In the genomic region with DNA sequence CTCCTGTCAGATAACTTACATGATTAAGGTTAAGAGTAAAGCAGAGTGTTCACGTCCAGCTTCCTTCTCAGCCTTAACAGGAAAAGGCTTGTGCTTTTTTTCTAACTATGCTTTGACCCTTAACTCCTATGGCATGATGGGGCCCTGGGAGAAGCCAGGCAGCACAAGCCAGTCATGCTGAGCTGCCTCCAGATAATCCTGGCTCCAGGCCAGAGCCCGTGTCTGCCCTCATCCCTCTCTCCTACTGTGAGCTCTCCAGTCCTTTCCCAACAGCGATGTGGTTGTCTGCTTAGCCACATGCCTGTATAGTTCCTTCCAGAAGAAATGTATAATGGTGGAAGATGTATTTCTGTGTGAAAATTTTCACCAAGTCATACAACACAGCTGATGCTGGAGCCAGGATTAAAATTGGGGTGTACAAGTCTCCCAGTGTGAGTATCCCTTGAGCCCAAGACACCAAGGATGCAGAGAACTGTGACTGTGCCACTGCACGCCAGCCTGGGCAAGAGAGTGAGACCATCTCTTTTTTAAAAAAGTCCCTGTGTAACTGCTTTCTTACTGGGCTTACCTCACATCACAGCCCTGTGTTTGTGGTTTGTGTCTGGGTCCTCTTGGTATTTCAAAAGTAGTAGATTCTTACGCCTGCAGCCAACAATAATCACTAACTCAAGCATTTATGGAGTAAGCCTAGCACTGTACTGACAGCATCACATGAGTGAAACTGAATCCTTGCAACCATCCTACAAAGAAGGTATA, we compare ENCODE assay signal across 1 cellular context.
TF ChIP-seq lines count a peak whose summit lies in the region.

No MANE protein-coding gene starts in this region.

TF ChIP-seq in GM12878, 131 proteins besides CTCF, POLR2A, EP300 and RAD21:
- TF ChIP-seq SMAD1 (IDR thresholded peaks at IDR 0.05; ENCODE audit: low read depth, partially characterized antibody) = no peak
- TF ChIP-seq, protein P1, sequence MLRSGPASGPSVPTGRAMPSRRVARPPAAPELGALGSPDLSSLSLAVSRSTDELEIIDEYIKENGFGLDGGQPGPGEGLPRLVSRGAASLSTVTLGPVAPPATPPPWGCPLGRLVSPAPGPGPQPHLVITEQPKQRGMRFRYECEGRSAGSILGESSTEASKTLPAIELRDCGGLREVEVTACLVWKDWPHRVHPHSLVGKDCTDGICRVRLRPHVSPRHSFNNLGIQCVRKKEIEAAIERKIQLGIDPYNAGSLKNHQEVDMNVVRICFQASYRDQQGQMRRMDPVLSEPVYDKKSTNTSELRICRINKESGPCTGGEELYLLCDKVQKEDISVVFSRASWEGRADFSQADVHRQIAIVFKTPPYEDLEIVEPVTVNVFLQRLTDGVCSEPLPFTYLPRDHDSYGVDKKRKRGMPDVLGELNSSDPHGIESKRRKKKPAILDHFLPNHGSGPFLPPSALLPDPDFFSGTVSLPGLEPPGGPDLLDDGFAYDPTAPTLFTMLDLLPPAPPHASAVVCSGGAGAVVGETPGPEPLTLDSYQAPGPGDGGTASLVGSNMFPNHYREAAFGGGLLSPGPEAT (IDR thresholded peaks at IDR 0.05; ENCODE audit: low read depth) = 0 out of 2 replicates have a peak, but pooled peaks have one; percentile 16
- TF ChIP-seq, protein P2, sequence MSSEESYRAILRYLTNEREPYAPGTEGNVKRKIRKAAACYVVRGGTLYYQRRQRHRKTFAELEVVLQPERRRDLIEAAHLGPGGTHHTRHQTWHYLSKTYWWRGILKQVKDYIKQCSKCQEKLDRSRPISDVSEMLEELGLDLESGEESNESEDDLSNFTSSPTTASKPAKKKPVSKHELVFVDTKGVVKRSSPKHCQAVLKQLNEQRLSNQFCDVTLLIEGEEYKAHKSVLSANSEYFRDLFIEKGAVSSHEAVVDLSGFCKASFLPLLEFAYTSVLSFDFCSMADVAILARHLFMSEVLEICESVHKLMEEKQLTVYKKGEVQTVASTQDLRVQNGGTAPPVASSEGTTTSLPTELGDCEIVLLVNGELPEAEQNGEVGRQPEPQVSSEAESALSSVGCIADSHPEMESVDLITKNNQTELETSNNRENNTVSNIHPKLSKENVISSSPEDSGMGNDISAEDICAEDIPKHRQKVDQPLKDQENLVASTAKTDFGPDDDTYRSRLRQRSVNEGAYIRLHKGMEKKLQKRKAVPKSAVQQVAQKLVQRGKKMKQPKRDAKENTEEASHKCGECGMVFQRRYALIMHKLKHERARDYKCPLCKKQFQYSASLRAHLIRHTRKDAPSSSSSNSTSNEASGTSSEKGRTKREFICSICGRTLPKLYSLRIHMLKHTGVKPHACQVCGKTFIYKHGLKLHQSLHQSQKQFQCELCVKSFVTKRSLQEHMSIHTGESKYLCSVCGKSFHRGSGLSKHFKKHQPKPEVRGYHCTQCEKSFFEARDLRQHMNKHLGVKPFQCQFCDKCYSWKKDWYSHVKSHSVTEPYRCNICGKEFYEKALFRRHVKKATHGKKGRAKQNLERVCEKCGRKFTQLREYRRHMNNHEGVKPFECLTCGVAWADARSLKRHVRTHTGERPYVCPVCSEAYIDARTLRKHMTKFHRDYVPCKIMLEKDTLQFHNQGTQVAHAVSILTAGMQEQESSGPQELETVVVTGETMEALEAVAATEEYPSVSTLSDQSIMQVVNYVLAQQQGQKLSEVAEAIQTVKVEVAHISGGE (CRISPR knock-in tag; IDR thresholded peaks at IDR 0.05) = no peak
- TF ChIP-seq, protein P3, sequence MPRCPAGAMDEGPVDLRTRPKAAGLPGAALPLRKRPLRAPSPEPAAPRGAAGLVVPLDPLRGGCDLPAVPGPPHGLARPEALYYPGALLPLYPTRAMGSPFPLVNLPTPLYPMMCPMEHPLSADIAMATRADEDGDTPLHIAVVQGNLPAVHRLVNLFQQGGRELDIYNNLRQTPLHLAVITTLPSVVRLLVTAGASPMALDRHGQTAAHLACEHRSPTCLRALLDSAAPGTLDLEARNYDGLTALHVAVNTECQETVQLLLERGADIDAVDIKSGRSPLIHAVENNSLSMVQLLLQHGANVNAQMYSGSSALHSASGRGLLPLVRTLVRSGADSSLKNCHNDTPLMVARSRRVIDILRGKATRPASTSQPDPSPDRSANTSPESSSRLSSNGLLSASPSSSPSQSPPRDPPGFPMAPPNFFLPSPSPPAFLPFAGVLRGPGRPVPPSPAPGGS (IDR thresholded peaks at IDR 0.05; ENCODE audit: borderline replicate concordance, insufficient read depth, low read depth, low read length, poor library complexity, severe bottlenecking) = no peak
- TF ChIP-seq CHD1 (IDR thresholded peaks at IDR 0.05; ENCODE audit: low read depth, low read length) = no peak
- TF ChIP-seq RUNX3 (IDR thresholded peaks at IDR 0.05; ENCODE audit: low read length) = peak; percentile 70; the same call in 1 of the 2 replicates
- TF ChIP-seq, protein P4, sequence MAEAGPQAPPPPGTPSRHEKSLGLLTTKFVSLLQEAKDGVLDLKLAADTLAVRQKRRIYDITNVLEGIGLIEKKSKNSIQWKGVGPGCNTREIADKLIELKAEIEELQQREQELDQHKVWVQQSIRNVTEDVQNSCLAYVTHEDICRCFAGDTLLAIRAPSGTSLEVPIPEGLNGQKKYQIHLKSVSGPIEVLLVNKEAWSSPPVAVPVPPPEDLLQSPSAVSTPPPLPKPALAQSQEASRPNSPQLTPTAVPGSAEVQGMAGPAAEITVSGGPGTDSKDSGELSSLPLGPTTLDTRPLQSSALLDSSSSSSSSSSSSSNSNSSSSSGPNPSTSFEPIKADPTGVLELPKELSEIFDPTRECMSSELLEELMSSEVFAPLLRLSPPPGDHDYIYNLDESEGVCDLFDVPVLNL (IDR thresholded peaks at IDR 0.05; ENCODE audit: low read depth, low read length) = no peak
- TF ChIP-seq ATF7 (IDR thresholded peaks at IDR 0.05; ENCODE audit: low read depth) = peak; percentile 30; the same call in 1 of the 2 replicates
- TF ChIP-seq, protein P5, sequence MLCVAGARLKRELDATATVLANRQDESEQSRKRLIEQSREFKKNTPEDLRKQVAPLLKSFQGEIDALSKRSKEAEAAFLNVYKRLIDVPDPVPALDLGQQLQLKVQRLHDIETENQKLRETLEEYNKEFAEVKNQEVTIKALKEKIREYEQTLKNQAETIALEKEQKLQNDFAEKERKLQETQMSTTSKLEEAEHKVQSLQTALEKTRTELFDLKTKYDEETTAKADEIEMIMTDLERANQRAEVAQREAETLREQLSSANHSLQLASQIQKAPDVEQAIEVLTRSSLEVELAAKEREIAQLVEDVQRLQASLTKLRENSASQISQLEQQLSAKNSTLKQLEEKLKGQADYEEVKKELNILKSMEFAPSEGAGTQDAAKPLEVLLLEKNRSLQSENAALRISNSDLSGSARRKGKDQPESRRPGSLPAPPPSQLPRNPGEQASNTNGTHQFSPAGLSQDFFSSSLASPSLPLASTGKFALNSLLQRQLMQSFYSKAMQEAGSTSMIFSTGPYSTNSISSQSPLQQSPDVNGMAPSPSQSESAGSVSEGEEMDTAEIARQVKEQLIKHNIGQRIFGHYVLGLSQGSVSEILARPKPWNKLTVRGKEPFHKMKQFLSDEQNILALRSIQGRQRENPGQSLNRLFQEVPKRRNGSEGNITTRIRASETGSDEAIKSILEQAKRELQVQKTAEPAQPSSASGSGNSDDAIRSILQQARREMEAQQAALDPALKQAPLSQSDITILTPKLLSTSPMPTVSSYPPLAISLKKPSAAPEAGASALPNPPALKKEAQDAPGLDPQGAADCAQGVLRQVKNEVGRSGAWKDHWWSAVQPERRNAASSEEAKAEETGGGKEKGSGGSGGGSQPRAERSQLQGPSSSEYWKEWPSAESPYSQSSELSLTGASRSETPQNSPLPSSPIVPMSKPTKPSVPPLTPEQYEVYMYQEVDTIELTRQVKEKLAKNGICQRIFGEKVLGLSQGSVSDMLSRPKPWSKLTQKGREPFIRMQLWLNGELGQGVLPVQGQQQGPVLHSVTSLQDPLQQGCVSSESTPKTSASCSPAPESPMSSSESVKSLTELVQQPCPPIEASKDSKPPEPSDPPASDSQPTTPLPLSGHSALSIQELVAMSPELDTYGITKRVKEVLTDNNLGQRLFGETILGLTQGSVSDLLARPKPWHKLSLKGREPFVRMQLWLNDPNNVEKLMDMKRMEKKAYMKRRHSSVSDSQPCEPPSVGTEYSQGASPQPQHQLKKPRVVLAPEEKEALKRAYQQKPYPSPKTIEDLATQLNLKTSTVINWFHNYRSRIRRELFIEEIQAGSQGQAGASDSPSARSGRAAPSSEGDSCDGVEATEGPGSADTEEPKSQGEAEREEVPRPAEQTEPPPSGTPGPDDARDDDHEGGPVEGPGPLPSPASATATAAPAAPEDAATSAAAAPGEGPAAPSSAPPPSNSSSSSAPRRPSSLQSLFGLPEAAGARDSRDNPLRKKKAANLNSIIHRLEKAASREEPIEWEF (IDR thresholded peaks at IDR 0.05; ENCODE audit: insufficient replicate concordance, low read depth, low read length) = no peak
